ENCODE assay signal across 31 cellular contexts in the genomic region with DNA sequence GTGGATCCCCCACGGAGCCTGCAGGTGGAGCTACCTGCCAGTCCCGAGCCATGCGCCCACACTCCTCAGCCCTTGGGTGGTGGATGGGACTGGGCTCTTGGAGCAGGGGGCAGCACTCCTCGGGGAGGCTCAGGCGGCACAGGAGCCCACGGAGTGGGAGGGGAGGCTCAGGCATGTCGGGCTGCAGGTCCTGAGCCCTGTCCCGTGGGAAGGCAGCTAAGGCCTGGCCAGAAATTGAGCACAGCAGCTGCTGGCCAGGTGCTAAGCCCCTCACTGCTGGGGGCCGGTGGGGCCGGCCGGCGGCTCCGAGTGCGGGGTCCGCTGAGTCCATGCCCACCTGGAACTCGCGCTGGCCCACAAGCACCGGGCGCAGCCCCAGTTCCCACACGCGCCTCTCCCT.
"Had no signal": no experiment of that assay in that cellular context is flagged by ENCODE, and none has a peak within 500 bp of the region (broad histone marks: within the 10 kb centered on the region; RNA-seq: fewer than 3 reads in every experiment).

No MANE protein-coding gene starts in this region.

- H3K36me3 ChIP-seq: ascending aorta, cardiac muscle cell had no signal

- H3K4me1 ChIP-seq: ascending aorta had no signal

- H3K27me3 ChIP-seq: ascending aorta, cardiac muscle cell had no signal

- DNase-seq: activated CD4-positive, alpha-beta memory T cell treated with anti-CD3 and anti-CD28 coated beads, Interleukin-2, amount 10 ng/mL, durations not matched to agents 7 days and 5 days; activated CD4-positive, alpha-beta T cell treated with anti-CD3 and anti-CD28 coated beads for 1 hour; activated CD4-positive, alpha-beta T cell treated with anti-CD3 and anti-CD28 coated beads for 36 hours; activated CD4-positive, alpha-beta T cell treated with anti-CD3 and anti-CD28 coated beads for 48 hours; activated CD4-positive, alpha-beta T cell treated with anti-CD3 and anti-CD28 coated beads, Interleukin-2, amount 10 ng/mL, durations not matched to agents 7 days and 5 days; activated CD4-positive, alpha-beta T cell treated with anti-CD3 and anti-CD28 coated beads, Interleukin-2, amount 50 U/mL, for 48 hours; activated CD4-positive, CD25-positive, alpha-beta regulatory T cell; activated CD8-positive, alpha-beta memory T cell treated with anti-CD3 and anti-CD28 coated beads for 24 hours; activated CD8-positive, alpha-beta memory T cell treated with anti-CD3 and anti-CD28 coated beads, Interleukin-2, amount 10 ng/mL, durations not matched to agents 7 days and 5 days; activated CD8-positive, alpha-beta memory T cell treated with anti-CD3 and anti-CD28 coated beads, Interleukin-2, amount 50 U/mL, for 48 hours; activated CD8-positive, alpha-beta T cell treated with anti-CD3 and anti-CD28 coated beads, Interleukin-2, amount 10 ng/mL, durations not matched to agents 7 days and 5 days; activated effector memory CD4-positive, alpha-beta T cell treated with Interleukin-2 at 50 U/mL for 16 hours; activated naive CD4-positive, alpha-beta T cell treated with anti-CD3 and anti-CD28 coated beads, Interleukin-2, amount 10 ng/mL, durations not matched to agents 7 days and 5 days; activated naive CD4-positive, alpha-beta T cell treated with Interleukin-2 at 50 U/mL for 16 hours; activated naive CD8-positive, alpha-beta T cell treated with anti-CD3 and anti-CD28 coated beads, Interleukin-2, amount 10 ng/mL, durations not matched to agents 7 days and 5 days; activated naive CD8-positive, alpha-beta T cell treated with anti-CD3 and anti-CD28 coated beads, Interleukin-2, amount 50 U/mL, for 24 hours; activated T-cell treated with anti-CD3 and anti-CD28 coated beads, Interleukin-2, amount 50 U/mL, for 24 hours; activated T-cell treated with anti-CD3 and anti-CD28 coated beads, Interleukin-2, amount 50 U/mL, for 48 hours; amygdala; anterior cingulate cortex; caudate nucleus; cerebellar nuclear complex; T-helper 1 cell; T-helper 2 cell; T-helper 9 cell had no signal

- FAIRE-seq: bronchial epithelial cell, TTC549 had no signal

- ATAC-seq: activated CD4-positive, alpha-beta T cell treated with anti-CD3 and anti-CD28 coated beads for 36 hours; activated CD4-positive, CD25-positive, alpha-beta regulatory T cell treated with anti-CD3 and anti-CD28 coated beads, Interleukin-2, amount 50 U/mL, for 24 hours; activated CD8-positive, alpha-beta memory T cell treated with anti-CD3 and anti-CD28 coated beads, Interleukin-2, amount 10 ng/mL, durations not matched to agents 7 days and 5 days; activated CD8-positive, alpha-beta T cell treated with anti-CD3 and anti-CD28 coated beads, Interleukin-2, amount 10 ng/mL, durations not matched to agents 7 days and 5 days; activated naive CD8-positive, alpha-beta T cell treated with anti-CD3 and anti-CD28 coated beads, Interleukin-2, amount 50 U/mL, for 24 hours had no signal

- H3K9me3 ChIP-seq: ascending aorta had no signal

- H3K27ac ChIP-seq: ascending aorta, cardiac muscle cell, VCaP had no signal

- H3K4me3 ChIP-seq: ascending aorta, cardiac muscle cell had no signal
